ENCODE assay signal across 2 cellular contexts in genomic region chr5:96497027-96497426, GRCh38.
A peak's percentile ranks its signal among the peaks of the same experiment; 100 is the strongest.
DNase-seq lines count a peak whose midpoint lies in the region; ATAC-seq, FAIRE-seq and TF ChIP-seq lines count a peak whose summit lies in the region.
"Not testable (repeated sequence)": the region's sequence is repeated elsewhere in the genome, so short reads cannot be mapped to it uniquely, and the experiment has no call there.

No MANE protein-coding gene starts in this region.

- not testable (repeated sequence) for H3K27ac ChIP-seq in HEK293 (ENCODE audit: extremely low read depth, low read depth, low read length); K562 (ENCODE audit: extremely low read depth, low read depth, low read length)

- not testable (repeated sequence) for H3K9ac ChIP-seq in K562 (ENCODE audit: insufficient read depth in 1 of 2, low read depth in 2 of 2, low read length in 2 of 2)

- in situ Hi-C loops in K562 (cut with MboI): not testable (repeated sequence)

- not testable (repeated sequence) for FAIRE-seq in K562 (lab: Jason Lieb, UNC)

- not testable (repeated sequence) for H3K27me3 ChIP-seq in K562 (ENCODE audit: control insufficient read depth in 2 of 2, insufficient read depth in 2 of 2, low read length in 2 of 2)

- not testable (repeated sequence) for TF ChIP-seq RAD21 in K562 (CRISPR knock-in tag; conservative IDR thresholded peaks at IDR 0.05 in 1 of 2, IDR thresholded peaks at IDR 0.05 in 1 of 2)

- not testable (repeated sequence) for H3K36me3 ChIP-seq in HEK293 (ENCODE audit: control insufficient read depth in 2 of 2, insufficient read depth in 1 of 2, low read length in 2 of 2); K562 (ENCODE audit: control insufficient read depth, insufficient read depth, low read length)

- POLR2A ChIA-PET in HEK293 (lab: Yijun Ruan, JAX); K562 (lab: Yijun Ruan, JAX): not testable (repeated sequence)

- not testable (repeated sequence) for H3K4me3 ChIP-seq in HEK293 (ENCODE audit: low read depth, low read length); K562

- TF ChIP-seq POLR2A in K562 (conservative IDR thresholded peaks at IDR 0.05): not testable (repeated sequence)

- not testable (repeated sequence) for H3K9me1 ChIP-seq in K562 (ENCODE audit: control insufficient read depth, insufficient read depth, low read length)

- not testable (repeated sequence) for TF ChIP-seq EP300 in K562 (IDR thresholded peaks at IDR 0.05; ENCODE audit: low read length)

- not testable (repeated sequence) for H3K79me2 ChIP-seq in K562 (ENCODE audit: control insufficient read depth, insufficient read depth, low read length)

- H3K4me2 ChIP-seq in K562 (ENCODE audit: insufficient read depth, low read length): not testable (repeated sequence)

- H3K4me1 ChIP-seq in HEK293 (ENCODE audit: control insufficient read depth, insufficient read depth, low read length); K562 (replicated peaks in 1 of 2; ENCODE audit: control insufficient read depth in 2 of 2, insufficient read depth in 2 of 2, low read length in 2 of 2): not testable (repeated sequence)

- CTCF ChIA-PET in HEK293 (lab: Yijun Ruan, JAX); K562 (lab: Yijun Ruan, JAX; ENCODE audit: low intra/inter-chr PET ratio): not testable (repeated sequence)

- not testable (repeated sequence) for TF ChIP-seq CTCF in HEK293 (tag by site-specific recombination; IDR thresholded peaks at IDR 0.05); K562 (IDR thresholded peaks at IDR 0.05 in 2 of 3, conservative IDR thresholded peaks at IDR 0.05 in 1 of 3; ENCODE audit: insufficient read depth in 2 of 3, low read depth in 1 of 3, low read length in 3 of 3)

- intact Hi-C loops in K562 (cut with micrococcal nuclease): not testable (repeated sequence)

- not testable (repeated sequence) for H3K9me3 ChIP-seq in HEK293 (ENCODE audit: control insufficient read depth, insufficient read depth, low read depth, low read length); K562 (replicated peaks; ENCODE audit: control insufficient read depth, insufficient read depth, low read depth, low read length)

- 0% methylated on average over 1 of the region's 1 CpG for WGBS in K562 (ENCODE audit: insufficient coverage, low coverage, missing lambda C conversion rate)

- BruUV-seq in K562 (replicated peaks; lab: Mats Ljungman, UMichigan): not testable (repeated sequence)

- H2AFZ ChIP-seq in K562 (ENCODE audit: low read depth, low read length): not testable (repeated sequence)

- not testable (repeated sequence) for ATAC-seq in K562

- DNase-seq in K562 (ENCODE audit: extremely low read depth in 1 of 4, low spot score in 3 of 4): not testable (repeated sequence)

- H4K20me1 ChIP-seq in K562 (replicated peaks; ENCODE audit: control insufficient read depth, insufficient read depth, low read length): not testable (repeated sequence)

TF ChIP-seq in HEK293, 187 proteins besides CTCF, POLR2A, EP300 and RAD21:
- peak; percentile 61; the same call in 1 of the 2 replicates for TF ChIP-seq ZNF146 (tag by site-specific recombination; IDR thresholded peaks at IDR 0.05)

TF ChIP-seq in K562, 482 proteins besides CTCF, POLR2A, EP300 and RAD21:
- TF ChIP-seq NFIC (IDR thresholded peaks at IDR 0.05): peak; percentile 55
TF ChIP-seq in K562: peak in this region for 1; not testable (repeated sequence) for 481.
